1 cellular context compared by ENCODE assay signal in genomic region chr1:70205437-70206118, GRCh38.
A peak's percentile ranks its signal among the peaks of the same experiment; 100 is the strongest.
TF ChIP-seq lines count a peak whose summit lies in the region.

TSS of gene LRRC40 (minus strand) at chr1:70205579. CDS start at chr1:70205540, 39 bp downstream.

TF ChIP-seq in K562, 482 proteins besides CTCF, POLR2A, EP300 and RAD21 (continued from another document and continues in another):
- TF ChIP-seq ZHX1 (conservative IDR thresholded peaks at IDR 0.05; ENCODE audit: low read length) (0 out of 2 replicates have a peak, but pooled peaks have one; percentile 50), FOSL1 (tag; conservative IDR thresholded peaks at IDR 0.05) (0 out of 2 replicates have a peak, but pooled peaks have one; percentile 29), PML (IDR thresholded peaks at IDR 0.05; ENCODE audit: low read length) (peak; percentile 66), ZBTB5 (IDR thresholded peaks at IDR 0.05) (no peak), E2F3 (CRISPR knock-in tag; IDR thresholded peaks at IDR 0.05) (peak; percentile 55; the same call in 1 of the 2 replicates), ZFX (CRISPR knock-in tag; IDR thresholded peaks at IDR 0.05) (peak; percentile 99), L3MBTL2 (IDR thresholded peaks at IDR 0.05) (no peak; the same call in 1 of the 2 replicates), ARID1B (IDR thresholded peaks at IDR 0.05) (no peak), SMARCB1 (IDR thresholded peaks at IDR 0.05; ENCODE audit: insufficient read length, low read depth) (no peak), HMBOX1 (IDR thresholded peaks at IDR 0.05) (no peak), VEZF1 (CRISPR knock-in tag; IDR thresholded peaks at IDR 0.05) (peak; percentile 55), ZNF609 (CRISPR knock-in tag; IDR thresholded peaks at IDR 0.05; ENCODE audit: borderline replicate concordance) (0 out of 2 replicates have a peak, but pooled peaks have one; percentile 87), THAP12 (CRISPR knock-in tag; IDR thresholded peaks at IDR 0.05) (peak; percentile 40; the same call in 1 of the 2 replicates), SMAD4 (CRISPR knock-in tag; conservative IDR thresholded peaks at IDR 0.05) (no peak; the same call in none of the 2 replicates), XRCC5 (IDR thresholded peaks at IDR 0.05; ENCODE audit: low read depth, low read length) (peak; percentile 77; the same call in 1 of the 2 replicates), MGA (IDR thresholded peaks at IDR 0.05) (no peak; the same call in 1 of the 2 replicates), BRD9 (IDR thresholded peaks at IDR 0.05; ENCODE audit: low read depth, partially characterized antibody) (no peak), KLF10 (CRISPR knock-in tag; IDR thresholded peaks at IDR 0.05) (no peak), RHOXF2B (CRISPR knock-in tag; conservative IDR thresholded peaks at IDR 0.05) (no peak), IRF1 (CRISPR knock-in tag; IDR thresholded peaks at IDR 0.05; ENCODE audit: borderline replicate concordance) (no peak), ZNF140 (CRISPR knock-in tag; IDR thresholded peaks at IDR 0.05) (no peak), PHB (CRISPR knock-in tag; IDR thresholded peaks at IDR 0.05) (no peak), ZNF444 (CRISPR knock-in tag; IDR thresholded peaks at IDR 0.05) (no peak)
